ENCODE assay signal across 10 cellular contexts in genomic region chr10:74055383-74056065, GRCh38. TPM values are rescaled to one million over a fixed set of nuclear protein-coding genes. Genes with fewer than 3 reads are reported as not detected.
DNase-seq lines count a peak whose midpoint lies in the region; ATAC-seq and TF ChIP-seq lines count a peak whose summit lies in the region.
"Had no signal": no experiment of that assay in that cellular context is flagged by ENCODE, and none has a peak within 500 bp of the region (broad histone marks: within the 10 kb centered on the region; RNA-seq: fewer than 3 reads in every experiment).

No MANE protein-coding gene starts in this region.

- ATAC-seq in HCT116 = peak; percentile 32; the same call in 1 of the 2 replicates
- peak; percentile 48 for ATAC-seq in PC-3
- no peak for ATAC-seq in gastrocnemius medialis
- ATAC-seq: left colon had no signal

- RAD21 ChIA-PET in HCT116 (lab: Charles Lee; ENCODE audit: low non-redundant PET in 1 of 2, low total read pairs in 2 of 2, uncharacterized antibody in 2 of 2, unreplicated experiment in 2 of 2) = no interaction called here

- H3K9ac ChIP-seq in HCT116 (ENCODE audit: low read length) = peak overlapping the region; percentile 35
- peak overlapping the region; percentile 0 for H3K9ac ChIP-seq in PC-3 (ENCODE audit: low read length)

- BruUV-seq in HCT116 (replicated peaks; lab: Mats Ljungman, UMichigan) = no TSS peak
- BruUV-seq in PC-3 (replicated peaks; lab: Mats Ljungman, UMichigan) = TSS peak; percentile 96

- no peaks in the 10 kb centered on the region for H3K9me3 ChIP-seq in HCT116 (ENCODE audit: control insufficient read depth in 1 of 2, insufficient read depth in 1 of 2, low read depth in 1 of 2, low read length in 2 of 2)
- H3K9me3 ChIP-seq in PC-3 (ENCODE audit: low read length) = no peaks in the 10 kb centered on the region
- no peaks in the 10 kb centered on the region for H3K9me3 ChIP-seq in esophagus (ENCODE audit: control insufficient read depth in 2 of 2, insufficient read depth in 1 of 2, low read depth in 1 of 2, low read length in 1 of 2)
- no peaks in the 10 kb centered on the region for H3K9me3 ChIP-seq in gastrocnemius medialis

- H3K79me2 ChIP-seq in HCT116 (ENCODE audit: insufficient read depth, low read length) (peaks cover 98% of the 10 kb centered on the region), PC-3 (ENCODE audit: low read length) (peaks cover 83% of the 10 kb centered on the region)

- peaks cover 36% of the 10 kb centered on the region for H3F3A ChIP-seq in PC-3 (ENCODE audit: low read length, unreplicated experiment)

- no peaks in the 10 kb centered on the region for H4K20me1 ChIP-seq in HCT116 (ENCODE audit: insufficient read depth)
- H4K20me1 ChIP-seq in PC-3 (ENCODE audit: low read length) = peaks cover 11% of the 10 kb centered on the region; the same call in 1 of the 2 replicates

- H3K4me1 ChIP-seq in HCT116 (ENCODE audit: control insufficient read depth in 1 of 2, insufficient read depth in 2 of 2, low read length in 2 of 2) = peaks cover 33 to 64% of the 10 kb centered on the region in 2 experiments
- H3K4me1 ChIP-seq in PC-3 (ENCODE audit: insufficient read depth, low read length) = peaks cover 63% of the 10 kb centered on the region
- no peaks in the 10 kb centered on the region for H3K4me1 ChIP-seq in esophagus (ENCODE audit: control insufficient read depth in 2 of 2, insufficient read depth in 2 of 2, low read length in 1 of 2)
- H3K4me1 ChIP-seq in gastrocnemius medialis = peaks cover 71 to 82% of the 10 kb centered on the region in 2 donors

- no peak for TF ChIP-seq RAD21 in HCT116 (IDR thresholded peaks at IDR 0.05; ENCODE audit: low read depth)

- WGBS in esophagus, 2 donors = 59 to 66% methylated on average over 4 of the region's 4 CpGs

- CTCF ChIA-PET in HCT116 (lab: Charles Lee) (interaction anchor here (1.1 kb wide), 1 partner anchor 20 kb away, joined by 4 read pairs; no protein-coding TSS in a partner anchor), PC-3 (lab: Charles Lee) (interaction anchor here (0.6 to 1.6 kb wide), 8 partner anchors 20 to 192 kb away, joined by 3 to 9 read pairs (median 4); no protein-coding TSS in a partner anchor)

- in situ Hi-C loops in gastrocnemius medialis (cut with MboI; ENCODE audit: low sequenced_read_pairs in 4 of 4) = no loop called here

- intact Hi-C loops in HCT116 (cut with micrococcal nuclease) = no loop called here
- intact Hi-C loops in PC-3 (cut with micrococcal nuclease) = loop anchor here (1.0 kb wide), 5 partner anchors 20 to 169 kb away; no protein-coding TSS in a partner anchor
- intact Hi-C loops in gastrocnemius medialis (cut with DNase I; ENCODE audit: low total_unique reads) = no loop called here

- DNase-seq in HCT116 (ENCODE audit: low read depth, low spot score) (no peak), PC-3 (peak; percentile 100), gastrocnemius medialis (no peak), superior temporal gyrus (ENCODE audit: extremely low spot score) (no peak)
- no peak for DNase-seq in central memory CD4-positive, alpha-beta T cell
- DNase-seq in stimulated activated CD4-positive, alpha-beta T cell treated with anti-CD3 and anti-CD28 coated beads, Interleukin-2, amount 100 ng/mL, for 48 hours = no peak
- DNase-seq: activated B cell treated with CpG ODN at 0.5 μM for 24 hours; left colon; stimulated activated naive CD4-positive, alpha-beta T cell had no signal

- H3K27ac ChIP-seq in HCT116 (ENCODE audit: low read depth, low read length) (peak overlapping the region; percentile 56; the same call in 1 of the 2 replicates), PC-3 (ENCODE audit: low read length) (peak overlapping the region; percentile 71), esophagus (ENCODE audit: low read depth in 2 of 2, low read length in 1 of 2) (peak overlapping the region; percentile 51 to 58), gastrocnemius medialis (peak overlapping the region; percentile 93 to 97 (median 95))

- no peak overlapping the region for H2AFZ ChIP-seq in HCT116 (ENCODE audit: low read depth, low read length, poor library complexity, severe bottlenecking)
- no peak overlapping the region for H2AFZ ChIP-seq in PC-3 (ENCODE audit: low read length)

- POLR2A ChIA-PET in HCT116 (lab: Charles Lee) = no interaction called here
- POLR2A ChIA-PET in PC-3 (lab: Charles Lee; ENCODE audit: unreplicated experiment) = interaction anchor here (0.5 to 1.7 kb wide), 6 partner anchors 56 to 168 kb away, joined by 3 to 23 read pairs (median 6); partner anchors contain the start of gene VCL

- TF ChIP-seq CTCF in HCT116 (IDR thresholded peaks at IDR 0.05 in 2 of 3, conservative IDR thresholded peaks at IDR 0.05 in 1 of 3; ENCODE audit: borderline replicate concordance in 1 of 3, insufficient read depth in 1 of 3, low read depth in 2 of 3, low read length in 2 of 3) (no peak), PC-3 (conservative IDR thresholded peaks at IDR 0.05; ENCODE audit: low read depth, low read length) (no peak), gastrocnemius medialis (IDR thresholded peaks at IDR 0.05 in 4 of 5, conservative IDR thresholded peaks at IDR 0.05 in 1 of 5) (no peak)

- no peak for TF ChIP-seq POLR2A in HCT116 (IDR thresholded peaks at IDR 0.05; ENCODE audit: borderline replicate concordance, extremely low read depth, insufficient read depth, insufficient read length)
- TF ChIP-seq POLR2A in gastrocnemius medialis (IDR thresholded peaks at IDR 0.05) = no peak

- peak overlapping the region; percentile 71 for H3K4me2 ChIP-seq in HCT116 (ENCODE audit: low read length)
- peak overlapping the region; percentile 68 for H3K4me2 ChIP-seq in PC-3 (ENCODE audit: low read length)

- peak overlapping the region in 1 of 2 experiments; percentile 19; a peak in 2 of 4 replicates for H3K4me3 ChIP-seq in HCT116 (replicated peaks in 1 of 2; ENCODE audit: low read depth in 1 of 2, low read length in 2 of 2)
- H3K4me3 ChIP-seq in PC-3 (ENCODE audit: low read length) = peak overlapping the region; percentile 29
- H3K4me3 ChIP-seq in esophagus (ENCODE audit: low read depth in 1 of 2, low read length in 2 of 2) = no peak overlapping the region
- no peak overlapping the region for H3K4me3 ChIP-seq in gastrocnemius medialis

- H3K9me2 ChIP-seq in HCT116 (ENCODE audit: insufficient read depth) (no peaks in the 10 kb centered on the region), PC-3 (replicated peaks; ENCODE audit: low read length) (no peaks in the 10 kb centered on the region)

- no peaks in the 10 kb centered on the region for H3K36me3 ChIP-seq in HCT116 (ENCODE audit: control insufficient read depth in 1 of 2, insufficient read depth in 2 of 2, low read length in 2 of 2)
- H3K36me3 ChIP-seq in PC-3 (ENCODE audit: low read depth, low read length) = peaks cover 5% of the 10 kb centered on the region; the same call in 1 of the 2 replicates
- H3K36me3 ChIP-seq in esophagus (ENCODE audit: control insufficient read depth in 2 of 2, insufficient read depth in 2 of 2, low read length in 1 of 2) = no peaks in the 10 kb centered on the region
- no peaks in the 10 kb centered on the region for H3K36me3 ChIP-seq in gastrocnemius medialis

- no peaks in the 10 kb centered on the region for H3K27me3 ChIP-seq in HCT116 (ENCODE audit: insufficient read depth, low read length)
- no peaks in the 10 kb centered on the region for H3K27me3 ChIP-seq in PC-3 (ENCODE audit: low read length)
- no peaks in the 10 kb centered on the region for H3K27me3 ChIP-seq in esophagus (ENCODE audit: control insufficient read depth in 1 of 2, insufficient read depth in 2 of 2, low read length in 2 of 2)
- H3K27me3 ChIP-seq in gastrocnemius medialis = no peaks in the 10 kb centered on the region

TF ChIP-seq in HCT116, 20 proteins besides CTCF, POLR2A, EP300 and RAD21 (continues in another document):
- no peak for TF ChIP-seq ZFX (IDR thresholded peaks at IDR 0.05)
- no peak for TF ChIP-seq JUND (IDR thresholded peaks at IDR 0.05)
- TF ChIP-seq FOSL1 (IDR thresholded peaks at IDR 0.05; ENCODE audit: low read depth) = no peak
- no peak for TF ChIP-seq POLR2AphosphoS5 (IDR thresholded peaks at IDR 0.05; ENCODE audit: low read depth, low read length)
- no peak for TF ChIP-seq ZBTB33 (IDR thresholded peaks at IDR 0.05; ENCODE audit: extremely low read depth, insufficient replicate concordance, low read length)
- TF ChIP-seq SIN3A (IDR thresholded peaks at IDR 0.05; ENCODE audit: low read depth) = no peak
- no peak for TF ChIP-seq ATF3 (IDR thresholded peaks at IDR 0.05)
- no peak for TF ChIP-seq MAX (IDR thresholded peaks at IDR 0.05)
- TF ChIP-seq CBX3 (IDR thresholded peaks at IDR 0.05; ENCODE audit: low read depth) = no peak
- no peak for TF ChIP-seq EZH2 (IDR thresholded peaks at IDR 0.05)

RNA-seq across cellular contexts. Expression of gene VCL, which starts 57.6 kb away (rescaled TPM):
- total RNA-seq in HCT116 (2021; ENCODE audit: unreplicated experiment) (106 TPM), PC-3 (2014; rRNA removed) (382 and 445 TPM in 2 replicates), gastrocnemius medialis (100 to 1,000 TPM; 129 to 299 (median 210) TPM)
- 42.1 and 51.9 TPM in 2 replicates for polyA plus RNA-seq in HCT116 (2012)
- 10 to 100 TPM; 25.0 to 41.4 TPM for polyA plus RNA-seq in esophagus

Comparison
In these comparisons a context has a peak if more than half of its experiments do, and no peak if none do; other contexts are left out.
1. ATAC-seq: peak in HCT116 (single experiment) and PC-3 (single experiment); none in gastrocnemius medialis (0 of 2).
2. Peak in every context shown above with its lines, with median percentiles within 50 percentile points of each other: H3K27ac ChIP-seq.